ENCODE assay signal across 20 cellular contexts in the genomic region with DNA sequence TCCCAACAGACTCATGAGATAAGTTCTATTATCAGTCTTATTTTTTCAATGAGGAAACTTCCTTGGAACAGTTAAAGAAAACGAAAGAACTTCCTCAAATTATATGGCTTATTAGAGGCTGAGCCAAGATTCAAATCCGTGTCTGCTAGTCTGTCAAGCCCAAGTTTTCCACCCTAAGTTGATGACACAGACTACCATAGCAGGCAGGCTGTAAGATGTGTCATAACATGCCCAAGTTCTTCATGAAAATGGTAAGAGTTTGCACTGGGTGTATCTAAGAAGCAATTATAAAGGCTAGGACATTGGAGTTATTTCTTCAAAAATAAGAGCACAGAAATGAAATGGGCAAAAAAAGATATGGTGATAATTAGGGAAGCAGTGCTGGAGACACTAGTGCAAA.
DNase-seq lines count a peak whose midpoint lies in the region; ATAC-seq and TF ChIP-seq lines count a peak whose summit lies in the region.
"Had no signal": no experiment of that assay in that cellular context is flagged by ENCODE, and none has a peak within 500 bp of the region (broad histone marks: within the 10 kb centered on the region; RNA-seq: fewer than 3 reads in every experiment).

No MANE protein-coding gene starts in this region.

- H3F3A ChIP-seq in GM23338 (replicated peaks; ENCODE audit: low read depth): no peaks in the 10 kb centered on the region

- no peaks in the 10 kb centered on the region for H3K27me3 Mint-ChIP-seq in GM23338 (ENCODE audit: insufficient read depth, low read depth, poor library complexity)
- H3K27me3 Mint-ChIP-seq: B cell; CD4-positive, alpha-beta T cell had no signal

- H3K4me1 Mint-ChIP-seq in GM23338: no peaks in the 10 kb centered on the region
- H3K4me1 Mint-ChIP-seq: B cell had no signal

- no peak for TF ChIP-seq CTCF in mammary epithelial cell (conservative IDR thresholded peaks at IDR 0.05 in 1 of 2, IDR thresholded peaks at IDR 0.05 in 1 of 2; ENCODE audit: extremely low read depth in 1 of 2, insufficient read depth in 1 of 2, low read depth in 1 of 2, low read length in 2 of 2)
- TF ChIP-seq CTCF in breast epithelium (IDR thresholded peaks at IDR 0.05): no peak
- TF ChIP-seq CTCF in epithelial cell of esophagus (IDR thresholded peaks at IDR 0.05; ENCODE audit: insufficient read depth, low read depth, low read length, missing control alignments): no peak
- TF ChIP-seq CTCF in GM23338 (conservative IDR thresholded peaks at IDR 0.05; ENCODE audit: low read depth in 2 of 2): no peak

- dilution Hi-C loops in mammary epithelial cell (cut with HindIII; ENCODE audit: low sequenced_read_pairs): no loop called here

- H3K36me3 ChIP-seq in mammary epithelial cell (ENCODE audit: insufficient read depth, low read length): no peaks in the 10 kb centered on the region
- H3K36me3 ChIP-seq in breast epithelium: no peaks in the 10 kb centered on the region
- no peaks in the 10 kb centered on the region for H3K36me3 ChIP-seq in GM23338 (ENCODE audit: insufficient read depth)

- H3K9me2 ChIP-seq in GM23338 (ENCODE audit: insufficient read depth): 0 out of 2 replicates have a peak, but pooled peaks cover 3% of the 10 kb centered on the region

- no peak overlapping the region for H3K27ac ChIP-seq in mammary epithelial cell (ENCODE audit: insufficient read depth, low read depth, low read length)
- H3K27ac ChIP-seq in breast epithelium: no peak overlapping the region
- no peak overlapping the region for H3K27ac ChIP-seq in GM23338 (ENCODE audit: low read depth)
- H3K27ac ChIP-seq: 22Rv1; A549; BLaER1 treated with 17β-estradiol and CSF1 and Interleukin-3, amounts not matched to agents 10 nM and 100 nM; C4-2B had no signal

- no TSS peak for BruUV-seq in mammary epithelial cell (replicated peaks; lab: Mats Ljungman, UMichigan)

- H3K4me3 ChIP-seq in mammary epithelial cell (replicated peaks in 1 of 3; ENCODE audit: insufficient read depth in 1 of 3, low read depth in 2 of 3, low read length in 3 of 3) (no peak overlapping the region), breast epithelium (no peak overlapping the region), epithelial cell of esophagus (ENCODE audit: low read length) (no peak overlapping the region), GM23338 (no peak overlapping the region)
- H3K4me3 ChIP-seq: A549; BLaER1 treated with 17β-estradiol and CSF1 and Interleukin-3, amounts not matched to agents 10 nM and 100 nM; GM12878 had no signal

- no peak overlapping the region for H3K4me3 Mint-ChIP-seq in GM23338
- H3K4me3 Mint-ChIP-seq: B cell; CD4-positive, alpha-beta T cell; CD8-positive, alpha-beta T cell had no signal

- H4K20me1 ChIP-seq in mammary epithelial cell (ENCODE audit: insufficient read depth, low read length): no peaks in the 10 kb centered on the region
- no peaks in the 10 kb centered on the region for H4K20me1 ChIP-seq in GM23338 (replicated peaks; ENCODE audit: insufficient read depth)
- H4K20me1 ChIP-seq: BLaER1 treated with 17β-estradiol and CSF1 and Interleukin-3, amounts not matched to agents 10 nM and 100 nM had no signal

- 36% methylated on average over 2 of the region's 2 CpGs for WGBS in mammary epithelial cell (ENCODE audit: low coverage, missing lambda C conversion rate)

- H3K36me3 Mint-ChIP-seq in GM23338 (ENCODE audit: low read depth): peaks cover 19% of the 10 kb centered on the region
- H3K36me3 Mint-ChIP-seq: CD8-positive, alpha-beta T cell had no signal

- DNase-seq in mammary epithelial cell: peak; percentile 64
- no peak for DNase-seq in breast epithelium (ENCODE audit: low spot score in 2 of 2)
- peak; percentile 68 for DNase-seq in epithelial cell of esophagus (ENCODE audit: low read depth)
- no peak for DNase-seq in GM23338 (ENCODE audit: low spot score)
- no peak for DNase-seq in T-helper 1 cell
- no peak for DNase-seq in EL
- DNase-seq: AML-193; Caco-2; Calu3; CD4-positive, alpha-beta T cell; CD8-positive, alpha-beta T cell; DMS79 treated with DMSO at 0.1 percent for 48 hours; GDM1 had no signal

- ATAC-seq in esophagus mucosa (peak; percentile 74), GM23338 (no peak)
- ATAC-seq: A549; CD8-positive, alpha-beta T cell; GM12878 had no signal

- no peaks in the 10 kb centered on the region for H3K79me2 ChIP-seq in mammary epithelial cell (ENCODE audit: insufficient read depth, low read length)
- no peaks in the 10 kb centered on the region for H3K79me2 ChIP-seq in GM23338 (replicated peaks; ENCODE audit: insufficient read depth)

- no peak for TF ChIP-seq POLR2A in breast epithelium (IDR thresholded peaks at IDR 0.05)

- H3K27me3 ChIP-seq in mammary epithelial cell (ENCODE audit: insufficient read depth, low read length): no peaks in the 10 kb centered on the region
- no peaks in the 10 kb centered on the region for H3K27me3 ChIP-seq in breast epithelium
- H3K27me3 ChIP-seq in GM23338 (ENCODE audit: insufficient read depth): no peaks in the 10 kb centered on the region
- H3K27me3 ChIP-seq: BLaER1 treated with 17β-estradiol and CSF1 and Interleukin-3, amounts not matched to agents 10 nM and 100 nM had no signal

- H3K4me2 ChIP-seq in mammary epithelial cell (ENCODE audit: insufficient read depth, low read depth, low read length): no peak overlapping the region
- H3K4me2 ChIP-seq in GM23338: no peak overlapping the region
- H3K4me2 ChIP-seq: A549; BLaER1 treated with 17β-estradiol and CSF1 and Interleukin-3, amounts not matched to agents 10 nM and 100 nM had no signal

- H3K4me1 ChIP-seq in mammary epithelial cell (ENCODE audit: insufficient read depth, low read length) (no peaks in the 10 kb centered on the region), breast epithelium (no peaks in the 10 kb centered on the region), GM23338 (ENCODE audit: insufficient read depth) (no peaks in the 10 kb centered on the region)
- H3K4me1 ChIP-seq: A549; BLaER1 treated with 17β-estradiol and CSF1 and Interleukin-3, amounts not matched to agents 10 nM and 100 nM; Caco-2 had no signal

- in situ Hi-C loops in mammary epithelial cell (cut with MboI; ENCODE audit: low sequenced_read_pairs in 2 of 2): no loop called here

- H2AFZ ChIP-seq in mammary epithelial cell (ENCODE audit: low read depth, low read length) (no peak overlapping the region), GM23338 (no peak overlapping the region)

- H3K9ac ChIP-seq in mammary epithelial cell (ENCODE audit: insufficient read depth, low read length): no peak overlapping the region
- H3K9ac ChIP-seq: BLaER1 treated with 17β-estradiol and CSF1 and Interleukin-3, amounts not matched to agents 10 nM and 100 nM had no signal

- H3K9me3 Mint-ChIP-seq in GM23338: peaks cover 29% of the 10 kb centered on the region

- no peak overlapping the region for H3K27ac Mint-ChIP-seq in GM23338
- H3K27ac Mint-ChIP-seq: B cell; CD4-positive, alpha-beta T cell; CD8-positive, alpha-beta T cell had no signal

- H3K9me3 ChIP-seq in mammary epithelial cell (replicated peaks; ENCODE audit: insufficient read depth, low read length) (peaks cover 8% of the 10 kb centered on the region), breast epithelium (peaks cover 7 to 19% of the 10 kb centered on the region in 2 donors)
- H3K9me3 ChIP-seq: Caco-2 had no signal

- CTCF ChIA-PET in mammary epithelial cell (lab: Charles Lee; ENCODE audit: low non-redundant PET): no interaction called here

- intact Hi-C loops in mammary epithelial cell (cut with micrococcal nuclease): no loop called here
- intact Hi-C loops in breast epithelium (cut with DNase I; ENCODE audit: low total_unique reads): no loop called here

TF ChIP-seq in GM23338, 12 proteins besides CTCF, POLR2A, EP300 and RAD21 (continues in another document):
- TF ChIP-seq, protein P1, sequence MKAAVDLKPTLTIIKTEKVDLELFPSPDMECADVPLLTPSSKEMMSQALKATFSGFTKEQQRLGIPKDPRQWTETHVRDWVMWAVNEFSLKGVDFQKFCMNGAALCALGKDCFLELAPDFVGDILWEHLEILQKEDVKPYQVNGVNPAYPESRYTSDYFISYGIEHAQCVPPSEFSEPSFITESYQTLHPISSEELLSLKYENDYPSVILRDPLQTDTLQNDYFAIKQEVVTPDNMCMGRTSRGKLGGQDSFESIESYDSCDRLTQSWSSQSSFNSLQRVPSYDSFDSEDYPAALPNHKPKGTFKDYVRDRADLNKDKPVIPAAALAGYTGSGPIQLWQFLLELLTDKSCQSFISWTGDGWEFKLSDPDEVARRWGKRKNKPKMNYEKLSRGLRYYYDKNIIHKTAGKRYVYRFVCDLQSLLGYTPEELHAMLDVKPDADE (IDR thresholded peaks at IDR 0.05): no peak
- TF ChIP-seq CREB1 (CRISPR knock-in tag; IDR thresholded peaks at IDR 0.05; ENCODE audit: low read depth) (no peak), NANOG (IDR thresholded peaks at IDR 0.05; ENCODE audit: borderline replicate concordance) (no peak), JUNB (IDR thresholded peaks at IDR 0.05; ENCODE audit: unreplicated experiment) (no peak), EZH2phosphoT487 (IDR thresholded peaks at IDR 0.05; ENCODE audit: unreplicated experiment) (no peak), STAT1 (IDR thresholded peaks at IDR 0.05; ENCODE audit: unreplicated experiment) (no peak)
- TF ChIP-seq, protein P2, sequence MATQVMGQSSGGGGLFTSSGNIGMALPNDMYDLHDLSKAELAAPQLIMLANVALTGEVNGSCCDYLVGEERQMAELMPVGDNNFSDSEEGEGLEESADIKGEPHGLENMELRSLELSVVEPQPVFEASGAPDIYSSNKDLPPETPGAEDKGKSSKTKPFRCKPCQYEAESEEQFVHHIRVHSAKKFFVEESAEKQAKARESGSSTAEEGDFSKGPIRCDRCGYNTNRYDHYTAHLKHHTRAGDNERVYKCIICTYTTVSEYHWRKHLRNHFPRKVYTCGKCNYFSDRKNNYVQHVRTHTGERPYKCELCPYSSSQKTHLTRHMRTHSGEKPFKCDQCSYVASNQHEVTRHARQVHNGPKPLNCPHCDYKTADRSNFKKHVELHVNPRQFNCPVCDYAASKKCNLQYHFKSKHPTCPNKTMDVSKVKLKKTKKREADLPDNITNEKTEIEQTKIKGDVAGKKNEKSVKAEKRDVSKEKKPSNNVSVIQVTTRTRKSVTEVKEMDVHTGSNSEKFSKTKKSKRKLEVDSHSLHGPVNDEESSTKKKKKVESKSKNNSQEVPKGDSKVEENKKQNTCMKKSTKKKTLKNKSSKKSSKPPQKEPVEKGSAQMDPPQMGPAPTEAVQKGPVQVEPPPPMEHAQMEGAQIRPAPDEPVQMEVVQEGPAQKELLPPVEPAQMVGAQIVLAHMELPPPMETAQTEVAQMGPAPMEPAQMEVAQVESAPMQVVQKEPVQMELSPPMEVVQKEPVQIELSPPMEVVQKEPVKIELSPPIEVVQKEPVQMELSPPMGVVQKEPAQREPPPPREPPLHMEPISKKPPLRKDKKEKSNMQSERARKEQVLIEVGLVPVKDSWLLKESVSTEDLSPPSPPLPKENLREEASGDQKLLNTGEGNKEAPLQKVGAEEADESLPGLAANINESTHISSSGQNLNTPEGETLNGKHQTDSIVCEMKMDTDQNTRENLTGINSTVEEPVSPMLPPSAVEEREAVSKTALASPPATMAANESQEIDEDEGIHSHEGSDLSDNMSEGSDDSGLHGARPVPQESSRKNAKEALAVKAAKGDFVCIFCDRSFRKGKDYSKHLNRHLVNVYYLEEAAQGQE (IDR thresholded peaks at IDR 0.05; ENCODE audit: unreplicated experiment): no peak

Comparison
In these comparisons a context has a peak if more than half of its experiments do, and no peak if none do; other contexts are left out.
1. DNase-seq: peak in mammary epithelial cell (single experiment) and epithelial cell of esophagus (single experiment); none in breast epithelium (0 of 2), GM23338 (single experiment), T-helper 1 cell (0 of 5) and EL (single experiment).